ENCODE assay signal across 6 cellular contexts in genomic region chr1:203424285-203424684, GRCh38. TPM values are rescaled to one million over a fixed set of nuclear protein-coding genes. Genes with fewer than 3 reads are reported as not detected.
"Had no signal": no experiment of that assay in that cellular context is flagged by ENCODE, and none has a peak within 500 bp of the region (broad histone marks: within the 10 kb centered on the region; RNA-seq: fewer than 3 reads in every experiment).

No MANE protein-coding gene starts in this region.

- H3K4me3 ChIP-seq: GM23338 had no signal

- H3K36me3 Mint-ChIP-seq: IgD-negative memory B cell had no signal

- ATAC-seq: GM23338 had no signal

- H3K9me3 Mint-ChIP-seq: GM23338, H9 had no signal

- H3K27ac ChIP-seq: HL-60 had no signal

- H3K4me3 Mint-ChIP-seq: GM23338, H9, IgD-negative memory B cell had no signal

- DNase-seq: H9, HCEC 1CT had no signal

- H3K27ac Mint-ChIP-seq: GM23338, H9, IgD-negative memory B cell had no signal

RNA-seq across cellular contexts. Expression of gene PRELP, which starts 51.3 kb away (rescaled TPM):
- total RNA-seq: HepG2 had no signal
